Comparison of ENCODE assay signal across 17 cellular contexts in the genomic region with DNA sequence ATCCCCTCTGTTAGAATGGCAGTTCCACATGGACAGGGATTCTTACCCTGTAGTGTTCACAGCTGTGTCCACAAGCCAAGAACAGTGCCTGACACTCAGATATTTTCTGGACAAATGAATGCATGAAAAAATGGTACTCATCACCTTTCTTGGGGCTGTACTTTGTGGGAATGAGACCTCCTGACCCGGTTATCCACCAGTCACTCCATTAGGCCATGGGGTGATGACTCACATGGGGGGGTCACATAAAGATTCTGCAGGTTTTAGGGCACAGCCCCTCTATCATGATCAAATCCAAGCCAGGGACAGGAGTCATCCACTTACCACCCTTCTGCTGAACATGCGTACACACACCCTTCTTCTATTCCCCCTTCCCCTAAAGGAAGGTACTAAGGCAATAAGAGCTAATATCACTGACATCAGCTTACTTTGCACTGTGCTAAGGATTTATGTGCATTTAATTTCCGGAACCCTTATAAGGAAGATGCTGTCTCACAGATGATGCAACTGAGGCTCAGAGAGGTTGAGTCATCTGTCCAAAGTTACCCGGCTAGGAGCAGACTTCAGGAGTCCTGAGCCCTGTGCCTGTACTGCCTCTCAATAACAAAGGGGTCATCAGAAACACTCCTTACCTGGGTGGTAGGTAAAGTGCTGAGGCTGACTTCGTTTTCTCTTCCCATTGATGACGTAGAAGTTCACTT.
A peak's percentile ranks its signal among the peaks of the same experiment; 100 is the strongest.
DNase-seq lines count a peak whose midpoint lies in the region; ATAC-seq, FAIRE-seq and TF ChIP-seq lines count a peak whose summit lies in the region.
"Had no signal": no experiment of that assay in that cellular context is flagged by ENCODE, and none has a peak within 500 bp of the region (broad histone marks: within the 10 kb centered on the region; RNA-seq: fewer than 3 reads in every experiment).

No MANE protein-coding gene starts in this region.

- H2AFZ ChIP-seq in IMR-90 (replicated peaks; ENCODE audit: low read length, poor library complexity) (no peak overlapping the region), keratinocyte (ENCODE audit: control insufficient read depth, low read length) (no peak overlapping the region)
- H2AFZ ChIP-seq: GM23338 had no signal

- H3K4me3 ChIP-seq in IMR-90 (ENCODE audit: insufficient read depth, low read depth, low read length) = no peak overlapping the region
- H3K4me3 ChIP-seq in keratinocyte (ENCODE audit: control insufficient read depth in 2 of 3, extremely low read depth in 1 of 3, insufficient read depth in 2 of 3, low read depth in 1 of 3, low read length in 3 of 3) = no peak overlapping the region
- H3K4me3 ChIP-seq in heart right ventricle = no peak overlapping the region
- H3K4me3 ChIP-seq: GM23338, MG63, thyroid gland had no signal

- H3K18ac ChIP-seq in IMR-90 (ENCODE audit: low read depth, low read length) = no peak overlapping the region; the same call in 1 of the 2 replicates

- CTCF ChIA-PET in IMR-90 (lab: Yijun Ruan, JAX) = no interaction called here

- H3K9me3 ChIP-seq in IMR-90 (ENCODE audit: control insufficient read depth, insufficient read depth, low read length) (no peaks in the 10 kb centered on the region), keratinocyte (ENCODE audit: control insufficient read depth, low read depth, low read length) (no peaks in the 10 kb centered on the region), heart right ventricle (no peaks in the 10 kb centered on the region)
- H3K9me3 ChIP-seq: MG63, thyroid gland had no signal

- peak; percentile 53 for FAIRE-seq in keratinocyte (lab: Jason Lieb, UNC)
- FAIRE-seq: kidney had no signal

- TF ChIP-seq CTCF in IMR-90 (conservative IDR thresholded peaks at IDR 0.05; ENCODE audit: low read depth, low read length) (no peak), keratinocyte (optimal IDR thresholded peaks at IDR 0.05 in 1 of 3, IDR thresholded peaks at IDR 0.05 in 1 of 3, conservative IDR thresholded peaks at IDR 0.05 in 1 of 3; ENCODE audit: extremely low read depth in 1 of 3, insufficient read depth in 2 of 3, low read length in 3 of 3) (no peak), heart right ventricle (IDR thresholded peaks at IDR 0.05) (no peak)

- peak overlapping the region; percentile 87 for H3K4ac ChIP-seq in IMR-90 (ENCODE audit: low read depth, low read length)

- peak overlapping the region; percentile 55; the same call in 1 of the 2 replicates for H3K23ac ChIP-seq in IMR-90 (ENCODE audit: low read depth, low read length)

- peak overlapping the region; percentile 91 for H2BK20ac ChIP-seq in IMR-90 (ENCODE audit: low read depth, low read length)

- H3K9ac ChIP-seq in IMR-90 (ENCODE audit: low read depth, low read length) = no peak overlapping the region
- no peak overlapping the region for H3K9ac ChIP-seq in keratinocyte (ENCODE audit: control insufficient read depth, extremely low read depth, insufficient read depth, low read length)

- peak overlapping the region in 1 of 2 experiments; percentile 59; a peak in 2 of 4 replicates for H4K8ac ChIP-seq in IMR-90 (ENCODE audit: low read depth in 2 of 2, low read length in 2 of 2)

- peak overlapping the region; percentile 29 for H2AK9ac ChIP-seq in IMR-90 (replicated peaks; ENCODE audit: low read depth, low read length, poor library complexity)

- H3K56ac ChIP-seq in IMR-90 (ENCODE audit: extremely low read depth, insufficient read depth, low read length) = no peak overlapping the region; the same call in 1 of the 2 replicates

- H3K9me1 ChIP-seq in IMR-90 (ENCODE audit: insufficient read depth, low read length) = peaks cover 15% of the 10 kb centered on the region
- no peaks in the 10 kb centered on the region for H3K9me1 ChIP-seq in keratinocyte (ENCODE audit: control insufficient read depth, extremely low read depth, insufficient read depth, low read length)

- BruUV-seq in IMR-90 (replicated peaks; lab: Mats Ljungman, UMichigan) = no TSS peak

- no peak for TF ChIP-seq POLR2A in IMR-90 (IDR thresholded peaks at IDR 0.05; ENCODE audit: low read depth, low read length)

- peak; percentile 71 for DNase-seq in AG20443 (ENCODE audit: low spot score)
- DNase-seq in IMR-90 = peak; percentile 91
- peak; percentile 43 for DNase-seq in amniotic stem cell (lab: John Stamatoyannopoulos, UW)
- DNase-seq in keratinocyte (ENCODE audit: low read depth, low spot score) = no peak
- no peak for DNase-seq in activated naive CD4-positive, alpha-beta T cell treated with anti-CD3 and anti-CD28 coated beads, Interleukin-2, amount 50 U/mL, for 16 hours
- no peak for DNase-seq in heart right ventricle
- no peak for DNase-seq in NCI-H2029 (lab: John Stamatoyannopoulos, UW)
- DNase-seq: activated effector memory CD4-positive, alpha-beta T cell treated with anti-CD3 and anti-CD28 coated beads, Interleukin-2, amount 50 U/mL, for 16 hours; effector memory CD4-positive, alpha-beta T cell; MG63; NK-92 treated with Interleukin-12 subunit alpha and Interleukin-12 subunit beta, amount 100 ng/mL, for 24 hours; nucleus accumbens; stimulated activated CD4-positive, alpha-beta T cell treated with anti-CD3 and anti-CD28 coated beads, Interleukin-2, amount 100 ng/mL, for 48 hours had no signal

- no peak overlapping the region for H3K4me2 ChIP-seq in IMR-90 (ENCODE audit: low read depth, low read length)
- H3K4me2 ChIP-seq in keratinocyte (ENCODE audit: control insufficient read depth, extremely low read depth, insufficient read depth, low read depth, low read length) = peak overlapping the region; percentile 1
- H3K4me2 ChIP-seq: GM23338 had no signal

- H4K20me1 ChIP-seq in IMR-90 (ENCODE audit: insufficient read depth, low read length) = no peaks in the 10 kb centered on the region
- H4K20me1 ChIP-seq in keratinocyte (ENCODE audit: control insufficient read depth, extremely low read depth, insufficient read depth, low read length) = no peaks in the 10 kb centered on the region

- peak overlapping the region; percentile 87 for H2BK120ac ChIP-seq in IMR-90 (ENCODE audit: low read depth, low read length)

- 58% methylated on average over 2 of the region's 6 CpGs; no CpG with 5 or more reads in 1 of the 2 experiments for WGBS in IMR-90 (ENCODE audit: extremely low coverage in 2 of 2, insufficient read length in 1 of 2), 2 experiments
- WGBS in heart right ventricle, 2 donors = 94 to 95% methylated on average over 6 of the region's 6 CpGs

- H3K36me3 ChIP-seq in IMR-90 (ENCODE audit: control insufficient read depth, insufficient read depth, low read length) (no peaks in the 10 kb centered on the region), keratinocyte (ENCODE audit: control insufficient read depth in 2 of 2, extremely low read depth in 1 of 2, insufficient read depth in 2 of 2, low read length in 2 of 2) (no peaks in the 10 kb centered on the region), heart right ventricle (peaks cover 0 to 34% (median 0%) of the 10 kb centered on the region in 9 donors)
- H3K36me3 ChIP-seq: MG63 had no signal

- H3K79me2 ChIP-seq in keratinocyte (ENCODE audit: control insufficient read depth, insufficient read depth, low read length) = no peaks in the 10 kb centered on the region

- peaks cover 2% of the 10 kb centered on the region for H3K4me1 ChIP-seq in IMR-90 (ENCODE audit: control insufficient read depth, insufficient read depth, low read length)
- peaks cover 7% of the 10 kb centered on the region for H3K4me1 ChIP-seq in keratinocyte (ENCODE audit: control insufficient read depth, extremely low read depth, insufficient read depth, low read length)
- peaks cover 0 to 5% (median 0%) of the 10 kb centered on the region in 9 donors for H3K4me1 ChIP-seq in heart right ventricle
- H3K4me1 ChIP-seq: thyroid gland had no signal

- H3K79me1 ChIP-seq in IMR-90 (ENCODE audit: low read depth in 1 of 2, low read length in 2 of 2) = no peaks in the 10 kb centered on the region

- ATAC-seq in IMR-90 (ENCODE audit: low read depth) (peak; percentile 95), HG02610 (IDR thresholded peaks at IDR 0.05; ENCODE audit: unreplicated experiment) (no peak), heart right ventricle (no peak)
- ATAC-seq: GM23338 had no signal

- H3K27ac ChIP-seq in IMR-90 (ENCODE audit: insufficient read depth, low read length) = no peak overlapping the region
- no peak overlapping the region for H3K27ac ChIP-seq in keratinocyte (ENCODE audit: control insufficient read depth, insufficient read depth, low read length)
- H3K27ac ChIP-seq in heart right ventricle = no peak overlapping the region

- peak overlapping the region; percentile 79; the same call in 1 of the 3 replicates for H2BK15ac ChIP-seq in IMR-90 (ENCODE audit: low read depth, low read length)

- no peaks in the 10 kb centered on the region for H3K27me3 ChIP-seq in IMR-90 (ENCODE audit: control insufficient read depth, insufficient read depth, low read length)
- H3K27me3 ChIP-seq in keratinocyte (ENCODE audit: control insufficient read depth, extremely low read depth, insufficient read depth, low read length) = peaks cover 12% of the 10 kb centered on the region
- no peaks in the 10 kb centered on the region for H3K27me3 ChIP-seq in heart right ventricle
- H3K27me3 ChIP-seq: MG63, thyroid gland had no signal

- dilution Hi-C loops in IMR-90 (cut with HindIII; ENCODE audit: low sequenced_read_pairs, unreplicated experiment) (no loop called here), keratinocyte (cut with MboI; ENCODE audit: extremely low pct_ligation_motif_present, low sequenced_read_pairs) (no loop called here)

- POLR2A ChIA-PET in IMR-90 (lab: Charles Lee; ENCODE audit: unreplicated experiment) = no interaction called here

- H2AK5ac ChIP-seq in IMR-90 (ENCODE audit: low read depth, low read length) = peak overlapping the region; percentile 84

- peak overlapping the region; percentile 65 for H4K91ac ChIP-seq in IMR-90 (ENCODE audit: insufficient read depth, low read depth, low read length)

- no peak overlapping the region for H4K5ac ChIP-seq in IMR-90 (ENCODE audit: low read depth, low read length)

- no peak overlapping the region for H2BK5ac ChIP-seq in IMR-90 (ENCODE audit: low read depth, low read length, poor library complexity, severe bottlenecking)

- in situ Hi-C loops in IMR-90 (cut with MboI; ENCODE audit: low sequenced_read_pairs) = no loop called here

- intact Hi-C loops in IMR-90 (cut with micrococcal nuclease) = no loop called here
- intact Hi-C loops in heart right ventricle (cut with DNase I) = no loop called here

- peak overlapping the region; percentile 50 for H3K14ac ChIP-seq in IMR-90 (replicated peaks; ENCODE audit: low read depth, low read length)

- no peak for TF ChIP-seq RAD21 in IMR-90 (IDR thresholded peaks at IDR 0.05; ENCODE audit: low read length)

TF ChIP-seq in IMR-90, 13 proteins besides CTCF, POLR2A, EP300 and RAD21 (continues in another document):
- TF ChIP-seq NFE2L2 (IDR thresholded peaks at IDR 0.05; ENCODE audit: low read depth, low read length) (peak; percentile 74), MXI1 (IDR thresholded peaks at IDR 0.05; ENCODE audit: borderline replicate concordance, low read depth, low read length) (no peak), CHD1 (IDR thresholded peaks at IDR 0.05; ENCODE audit: low read depth, low read length) (no peak), CEBPB (IDR thresholded peaks at IDR 0.05; ENCODE audit: low read depth, low read length) (peak; percentile 98), MAFK (IDR thresholded peaks at IDR 0.05; ENCODE audit: low read depth, low read length) (peak; percentile 61), FOS (IDR thresholded peaks at IDR 0.05; ENCODE audit: low read depth, low read length) (peak; percentile 68), RCOR1 (IDR thresholded peaks at IDR 0.05; ENCODE audit: insufficient replicate concordance, low read length) (no peak)

Comparison
In these comparisons a context has a peak if more than half of its experiments do, and no peak if none do; other contexts are left out.
1. DNase-seq: peak in AG20443 (single experiment), IMR-90 (single experiment) and amniotic stem cell (single experiment); none in keratinocyte (single experiment), activated naive CD4-positive, alpha-beta T cell treated with anti-CD3 and anti-CD28 coated beads, Interleukin-2, amount 50 U/mL, for 16 hours (single experiment), heart right ventricle (0 of 2) and NCI-H2029 (single experiment).